8 cellular contexts compared by ENCODE assay signal in genomic region chr10:45671300-45671699, GRCh38. TPM values are rescaled to one million over a fixed set of nuclear protein-coding genes. Genes with fewer than 3 reads are reported as not detected.
DNase-seq lines count a peak whose midpoint lies in the region; ATAC-seq and TF ChIP-seq lines count a peak whose summit lies in the region.
"Not testable (repeated sequence)": the region's sequence is repeated elsewhere in the genome, so short reads cannot be mapped to it uniquely, and the experiment has no call there.

No MANE protein-coding gene starts in this region.

- H3K4me1 ChIP-seq in BLaER1; neuron (ENCODE audit: insufficient read depth, low read length): not testable (repeated sequence)
- H3K4me1 ChIP-seq in subcutaneous abdominal adipose tissue (ENCODE audit: control insufficient read depth in 5 of 5, insufficient read depth in 5 of 5, low read length in 5 of 5) = peaks cover 0 to 15% (median 13%) of the 10 kb centered on the region in 5 donors

- H3K36me3 Mint-ChIP-seq in T-helper 17 cell (ENCODE audit: low read depth); effector memory CD8-positive, alpha-beta T cell (ENCODE audit: insufficient read depth); immature natural killer cell: not testable (repeated sequence)
- peaks cover 5 to 13% of the 10 kb centered on the region in 2 donors for H3K36me3 Mint-ChIP-seq in activated naive CD4-positive, alpha-beta T cell treated with anti-CD3 and anti-CD28 coated beads, Interleukin-2, amount 50 U/mL, for 72 hours

- not testable (repeated sequence) for H3K9ac ChIP-seq in BLaER1; subcutaneous abdominal adipose tissue (ENCODE audit: low read length in 5 of 5)

- not testable (repeated sequence) for DNase-seq in HFF-Myc (ENCODE audit: extremely low read depth, low read depth); T-helper 17 cell; activated naive CD4-positive, alpha-beta T cell treated with anti-CD3 and anti-CD28 coated beads, Interleukin-2, amount 50 U/mL, for 72 hours (ENCODE audit: low spot score in 2 of 2); effector memory CD8-positive, alpha-beta T cell; immature natural killer cell

- peak overlapping the region; percentile 79 for H3K4me3 ChIP-seq in BLaER1
- peak overlapping the region; percentile 62 for H3K4me3 ChIP-seq in HFF-Myc (replicated peaks; ENCODE audit: low read depth, low read length)
- peak overlapping the region; percentile 56 for H3K4me3 ChIP-seq in neuron (ENCODE audit: low read length)
- peak overlapping the region in 4 of 5 donors; percentile 89 to 97 (median 93) for H3K4me3 ChIP-seq in subcutaneous abdominal adipose tissue (ENCODE audit: low read depth in 1 of 5, low read length in 5 of 5)

- TF ChIP-seq CTCF in HFF-Myc (IDR thresholded peaks at IDR 0.05; ENCODE audit: low read depth, low read length, missing control alignments) = not testable (repeated sequence)

- H3K27ac ChIP-seq in BLaER1; subcutaneous abdominal adipose tissue (ENCODE audit: low read depth, low read length): not testable (repeated sequence)

- H3K4me1 Mint-ChIP-seq in T-helper 17 cell = peaks cover 33% of the 10 kb centered on the region
- H3K4me1 Mint-ChIP-seq in effector memory CD8-positive, alpha-beta T cell (ENCODE audit: low read depth in 2 of 2) = peaks cover 28 to 45% of the 10 kb centered on the region in 2 donors
- peaks cover 36 to 47% of the 10 kb centered on the region in 2 donors for H3K4me1 Mint-ChIP-seq in immature natural killer cell

- not testable (repeated sequence) for H3K36me3 ChIP-seq in BLaER1; neuron (ENCODE audit: insufficient read depth, low read length); subcutaneous abdominal adipose tissue (ENCODE audit: control insufficient read depth in 5 of 5, insufficient read depth in 5 of 5, low read length in 5 of 5)

- not testable (repeated sequence) for H3K9me3 ChIP-seq in BLaER1; T-helper 17 cell (ENCODE audit: control insufficient read depth, low read length, poor library complexity, severe bottlenecking); neuron (ENCODE audit: low read length); subcutaneous abdominal adipose tissue (ENCODE audit: control insufficient read depth in 5 of 5, low read length in 5 of 5)

- not testable (repeated sequence) for H3K27me3 Mint-ChIP-seq in T-helper 17 cell; effector memory CD8-positive, alpha-beta T cell; immature natural killer cell (ENCODE audit: low read depth in 3 of 3)

- H3K27ac Mint-ChIP-seq in T-helper 17 cell (peak overlapping the region; percentile 86), immature natural killer cell (peak overlapping the region in 5 of 6 donors; percentile 31 to 94 (median 92))
- peak overlapping the region; percentile 88 to 92 for H3K27ac Mint-ChIP-seq in activated naive CD4-positive, alpha-beta T cell treated with anti-CD3 and anti-CD28 coated beads, Interleukin-2, amount 50 U/mL, for 72 hours
- peak overlapping the region; percentile 85 to 92 for H3K27ac Mint-ChIP-seq in effector memory CD8-positive, alpha-beta T cell

- not testable (repeated sequence) for ATAC-seq in T-helper 17 cell; activated naive CD4-positive, alpha-beta T cell treated with anti-CD3 and anti-CD28 coated beads, Interleukin-2, amount 50 U/mL, for 72 hours; effector memory CD8-positive, alpha-beta T cell (replicated peaks)

- not testable (repeated sequence) for H4K20me1 ChIP-seq in BLaER1

- peak overlapping the region; percentile 72 for H2AFZ ChIP-seq in neuron (ENCODE audit: low read depth, low read length)

- H3K4me3 Mint-ChIP-seq in T-helper 17 cell = peak overlapping the region; percentile 94
- H3K4me3 Mint-ChIP-seq in effector memory CD8-positive, alpha-beta T cell = peak overlapping the region; percentile 88 to 90
- peak overlapping the region; percentile 89 to 98 (median 94) for H3K4me3 Mint-ChIP-seq in immature natural killer cell

- H3K27me3 ChIP-seq in BLaER1; neuron (ENCODE audit: insufficient read depth, low read length); subcutaneous abdominal adipose tissue (ENCODE audit: control insufficient read depth in 5 of 5, insufficient read depth in 4 of 5, low read length in 5 of 5): not testable (repeated sequence)

- peak overlapping the region; percentile 82 for H3K4me2 ChIP-seq in BLaER1

- not testable (repeated sequence) for H3K9me3 Mint-ChIP-seq in activated naive CD4-positive, alpha-beta T cell treated with anti-CD3 and anti-CD28 coated beads, Interleukin-2, amount 50 U/mL, for 72 hours; effector memory CD8-positive, alpha-beta T cell; immature natural killer cell

RNA-seq across cellular contexts. Expression of gene ZFAND4, which starts 1.3 kb away (rescaled TPM):
- 10 to 100 TPM; 26.2 to 28.3 TPM for total RNA-seq in T-helper 17 cell
- 10 to 100 TPM; 12.4 to 19.5 TPM for total RNA-seq in activated naive CD4-positive, alpha-beta T cell treated with anti-CD3 and anti-CD28 coated beads, Interleukin-2, amount 50 U/mL, for 72 hours
- polyA plus RNA-seq in immature natural killer cell = 10 to 100 TPM in 2 of 3 donors, 1 to 10 TPM in 1; 6.4 to 19.0 (median 15.7) TPM

RNA-seq across cellular contexts. Expression of gene WASHC2C, which starts 55.8 kb away (rescaled TPM):
- 10 to 100 TPM; 56.8 to 64.8 TPM for total RNA-seq in T-helper 17 cell
- total RNA-seq in activated naive CD4-positive, alpha-beta T cell treated with anti-CD3 and anti-CD28 coated beads, Interleukin-2, amount 50 U/mL, for 72 hours = 10 to 100 TPM; 31.3 to 31.7 TPM
- polyA plus RNA-seq in immature natural killer cell = 10 to 100 TPM in 2 of 3 donors, 1 to 10 TPM in 1; 6.0 to 26.1 (median 14.6) TPM
